In genomic region chr2:11344956-11345671, GRCh38 we compare ENCODE assay signal across 8 cellular contexts. TPM values are rescaled to one million over a fixed set of nuclear protein-coding genes. Genes with fewer than 3 reads are reported as not detected.
DNase-seq lines count a peak whose midpoint lies in the region; ATAC-seq and TF ChIP-seq lines count a peak whose summit lies in the region.

No MANE protein-coding gene starts in this region.

- peak overlapping the region; percentile 91 for H3K4me3 Mint-ChIP-seq in memory B cell

- peak in 1 of 2 donors; percentile 49 for TF ChIP-seq POLR2A in suprapubic skin (IDR thresholded peaks at IDR 0.05)

- no peaks in the 10 kb centered on the region for H3K36me3 Mint-ChIP-seq in memory B cell

- ATAC-seq in GM18858 (IDR thresholded peaks at IDR 0.05; ENCODE audit: unreplicated experiment): peak; percentile 14
- ATAC-seq in HG03571 (IDR thresholded peaks at IDR 0.05; ENCODE audit: unreplicated experiment): peak; percentile 30
- peak; percentile 42 for ATAC-seq in memory B cell (ENCODE audit: low read depth)
- no peak for ATAC-seq in GM18909 (IDR thresholded peaks at IDR 0.05; ENCODE audit: poor library complexity, unreplicated experiment)

- peaks cover 15% of the 10 kb centered on the region for H3K4me1 ChIP-seq in effector memory CD4-positive, alpha-beta T cell (ENCODE audit: control insufficient read depth, insufficient read depth, low read length, poor library complexity, severe bottlenecking)
- H3K4me1 ChIP-seq in suprapubic skin: peaks cover 30% of the 10 kb centered on the region

- H3K36me3 ChIP-seq in effector memory CD4-positive, alpha-beta T cell (ENCODE audit: control insufficient read depth, insufficient read depth, low read length): no peaks in the 10 kb centered on the region
- no peaks in the 10 kb centered on the region for H3K36me3 ChIP-seq in suprapubic skin

- no peak for TF ChIP-seq EP300 in suprapubic skin (IDR thresholded peaks at IDR 0.05)

- no peaks in the 10 kb centered on the region for H3K9me3 Mint-ChIP-seq in memory B cell

- H3K4me3 ChIP-seq in effector memory CD4-positive, alpha-beta T cell (ENCODE audit: insufficient read depth, low read depth, low read length, poor library complexity, severe bottlenecking): peak overlapping the region; percentile 82
- H3K4me3 ChIP-seq in suprapubic skin: peak overlapping the region; percentile 98

- H3K27ac ChIP-seq in effector memory CD4-positive, alpha-beta T cell (ENCODE audit: insufficient read depth, low read length, poor library complexity, severe bottlenecking): peak overlapping the region; percentile 38
- H3K27ac ChIP-seq in suprapubic skin: peak overlapping the region; percentile 99

- no peaks in the 10 kb centered on the region for H3K27me3 ChIP-seq in effector memory CD4-positive, alpha-beta T cell (replicated peaks; ENCODE audit: control insufficient read depth, insufficient read depth, low read length, poor library complexity, severe bottlenecking)
- no peaks in the 10 kb centered on the region for H3K27me3 ChIP-seq in suprapubic skin

- no peaks in the 10 kb centered on the region for H3K9me3 ChIP-seq in effector memory CD4-positive, alpha-beta T cell (ENCODE audit: control insufficient read depth, low read length)
- H3K9me3 ChIP-seq in suprapubic skin: no peaks in the 10 kb centered on the region

- H3K4me1 Mint-ChIP-seq in memory B cell: peaks cover 11% of the 10 kb centered on the region

- peak; percentile 13 to 26 for DNase-seq in AML-193 (lab: John Stamatoyannopoulos, UW)
- peak; percentile 11 for DNase-seq in T-helper 9 cell
- no peak for DNase-seq in effector memory CD4-positive, alpha-beta T cell
- peak; percentile 16 to 42 for DNase-seq in memory B cell (ENCODE audit: low spot score in 2 of 2)
- DNase-seq in suprapubic skin (ENCODE audit: low spot score in 2 of 2): peak in 1 of 2 donors; percentile 86

- TF ChIP-seq CTCF in suprapubic skin (IDR thresholded peaks at IDR 0.05): no peak

- 1% methylated on average over 7 of the region's 58 CpGs for WGBS in suprapubic skin

- no peaks in the 10 kb centered on the region for H3K27me3 Mint-ChIP-seq in memory B cell

- peak overlapping the region; percentile 81 for H3K27ac Mint-ChIP-seq in memory B cell

RNA-seq across cellular contexts. Expression of gene ROCK2, which starts 0.7 kb away (rescaled TPM):
- 10 to 100 TPM; 21.8 to 54.0 (median 26.6) TPM for total RNA-seq in suprapubic skin

Comparison
In these comparisons a context has a peak if more than half of its experiments do, and no peak if none do; other contexts are left out.
1. DNase-seq: peak in AML-193 (2 of 2), T-helper 9 cell (single experiment) and memory B cell (2 of 2); none in effector memory CD4-positive, alpha-beta T cell (0 of 3).